In genomic region chr19:16070366-16070990, GRCh38 we compare ENCODE assay signal across 8 cellular contexts. TPM values are rescaled to one million over a fixed set of nuclear protein-coding genes. Genes with fewer than 3 reads are reported as not detected.
DNase-seq lines count a peak whose midpoint lies in the region; ATAC-seq lines count a peak whose summit lies in the region.

No MANE protein-coding gene starts in this region.

- ATAC-seq in GM18502 (IDR thresholded peaks at IDR 0.05; ENCODE audit: poor library complexity, unreplicated experiment) (peak; percentile 51), Right ventricle myocardium inferior (peak; percentile 15), GM18858 (IDR thresholded peaks at IDR 0.05; ENCODE audit: unreplicated experiment) (no peak)

- DNase-seq in NCI-H460 (ENCODE audit: extremely low read depth, low read depth) (peak; percentile 64), Right ventricle myocardium inferior (ENCODE audit: missing footprints) (peak; percentile 84), HCEC 1CT (no peak), hepatic stellate cell (ENCODE audit: low spot score) (no peak)
- peak; percentile 81 for DNase-seq in activated T-cell treated with anti-CD3 and anti-CD28 coated beads, Interleukin-2, amount 50 U/mL, for 1 hour
- DNase-seq in stimulated activated CD4-positive, alpha-beta T cell treated with anti-CD3 and anti-CD28 coated beads, Interleukin-2, amount 100 ng/mL, for 48 hours = peak; percentile 65

- intact Hi-C loops in Right ventricle myocardium inferior (cut with DNase I) = loop anchor here (10.0 kb wide), 1 partner anchor 314 kb away; no protein-coding TSS in a partner anchor

RNA-seq across cellular contexts. Expression of gene TPM4, which starts 5.8 kb away (rescaled TPM):
- 562 and 586 TPM in 2 replicates for total RNA-seq in NCI-H460 (2014; rRNA removed; shearing (Covaris generic))
- 183 and 206 TPM in 2 replicates for polyA plus RNA-seq in NCI-H460 (2014; cell fraction: nucleus; rRNA removed)
- 106 TPM for total RNA-seq in Right ventricle myocardium inferior

RNA-seq across cellular contexts. Expression of gene RAB8A, which starts 41.2 kb away (rescaled TPM):
- total RNA-seq in NCI-H460 (2014; rRNA removed; shearing (Covaris generic)) = 35.3 and 35.4 TPM in 2 replicates
- 21.9 and 22.9 TPM in 2 replicates for polyA plus RNA-seq in NCI-H460 (2014; cell fraction: nucleus; rRNA removed)
- 25.6 TPM for total RNA-seq in Right ventricle myocardium inferior

Comparison
In these comparisons a context has a peak if more than half of its experiments do, and no peak if none do; other contexts are left out.
1. DNase-seq: peak in NCI-H460 (single experiment), activated T-cell treated with anti-CD3 and anti-CD28 coated beads, Interleukin-2, amount 50 U/mL, for 1 hour (single experiment), Right ventricle myocardium inferior (single experiment) and stimulated activated CD4-positive, alpha-beta T cell treated with anti-CD3 and anti-CD28 coated beads, Interleukin-2, amount 100 ng/mL, for 48 hours (2 of 2); none in HCEC 1CT (single experiment) and hepatic stellate cell (single experiment).